Comparison of ENCODE assay signal across 25 cellular contexts in genomic region chr11:44993971-44994705, GRCh38. TPM values are rescaled to one million over a fixed set of nuclear protein-coding genes. Genes with fewer than 3 reads are reported as not detected.
A peak's percentile ranks its signal among the peaks of the same experiment; 100 is the strongest.
DNase-seq lines count a peak whose midpoint lies in the region; ATAC-seq and TF ChIP-seq lines count a peak whose summit lies in the region.
"Had no signal": no experiment of that assay in that cellular context is flagged by ENCODE, and none has a peak within 500 bp of the region (broad histone marks: within the 10 kb centered on the region; RNA-seq: fewer than 3 reads in every experiment).

No MANE protein-coding gene starts in this region.

- H3K4me3 Mint-ChIP-seq in activated CD8-positive, alpha-beta T cell treated with anti-CD3 and anti-CD28 coated beads, Interleukin-2, amount 10 ng/mL, durations not matched to agents 7 days and 5 days, result no peak overlapping the region
- no peak overlapping the region for H3K4me3 Mint-ChIP-seq in activated CD8-positive, alpha-beta T cell treated with anti-CD3 and anti-CD28 coated beads for 36 hours
- no peak overlapping the region for H3K4me3 Mint-ChIP-seq in stimulated activated effector memory CD8-positive, alpha-beta T cell treated with anti-CD3 and anti-CD28 coated beads, Interleukin-12 subunit alpha, Interleukin-12 subunit beta, amount 100 ng/mL, for 72 hours
- H3K4me3 Mint-ChIP-seq: activated naive CD4-positive, alpha-beta T cell treated with anti-CD3 and anti-CD28 coated beads, Interleukin-2, amount 50 U/mL, for 24 hours; activated T-helper 17 cell treated with anti-CD3 and anti-CD28 coated beads, Interleukin-2, amount 50 U/mL, for 72 hours; dendritic cell treated with granulocyte-macrophage colony-stimulating factor and Interleukin-4, amounts not matched to agents 40 ng/mL and 50 ng/mL, for 4 days; natural killer cell; T-helper 17 cell had no signal

- POLR2A ChIA-PET in activated CD8-positive, alpha-beta T cell treated with anti-CD3 and anti-CD28 coated beads, Interleukin-2, amount 10 ng/mL, durations not matched to agents 7 days and 5 days (lab: Charles Lee), result no interaction called here
- POLR2A ChIA-PET in activated CD8-positive, alpha-beta T cell treated with anti-CD3 and anti-CD28 coated beads for 36 hours (lab: Charles Lee), result no interaction called here

- peak overlapping the region; percentile 76 to 88 (median 83) for H3K27ac ChIP-seq in body of pancreas
- H3K27ac ChIP-seq: BLaER1, cardiac muscle cell, ovary, right atrium auricular region had no signal

- H3K4me1 Mint-ChIP-seq in activated CD8-positive, alpha-beta T cell treated with anti-CD3 and anti-CD28 coated beads, Interleukin-2, amount 10 ng/mL, durations not matched to agents 7 days and 5 days (ENCODE audit: low read depth), result no peaks in the 10 kb centered on the region
- no peaks in the 10 kb centered on the region for H3K4me1 Mint-ChIP-seq in activated CD8-positive, alpha-beta T cell treated with anti-CD3 and anti-CD28 coated beads for 36 hours (ENCODE audit: low read depth)
- peaks cover 9% of the 10 kb centered on the region for H3K4me1 Mint-ChIP-seq in stimulated activated effector memory CD8-positive, alpha-beta T cell treated with anti-CD3 and anti-CD28 coated beads, Interleukin-12 subunit alpha, Interleukin-12 subunit beta, amount 100 ng/mL, for 72 hours
- H3K4me1 Mint-ChIP-seq: activated naive CD4-positive, alpha-beta T cell treated with anti-CD3 and anti-CD28 coated beads, Interleukin-2, amount 50 U/mL, for 24 hours; activated T-helper 17 cell treated with anti-CD3 and anti-CD28 coated beads, Interleukin-2, amount 50 U/mL, for 72 hours had no signal

- TF ChIP-seq CTCF in activated CD8-positive, alpha-beta T cell treated with anti-CD3 and anti-CD28 coated beads for 36 hours (IDR thresholded peaks at IDR 0.05), result no peak
- TF ChIP-seq CTCF in body of pancreas (IDR thresholded peaks at IDR 0.05), result no peak

- no peaks in the 10 kb centered on the region for H3K36me3 Mint-ChIP-seq in activated CD8-positive, alpha-beta T cell treated with anti-CD3 and anti-CD28 coated beads, Interleukin-2, amount 10 ng/mL, durations not matched to agents 7 days and 5 days (ENCODE audit: low read depth)
- H3K36me3 Mint-ChIP-seq in activated CD8-positive, alpha-beta T cell treated with anti-CD3 and anti-CD28 coated beads for 36 hours (ENCODE audit: low read depth), result no peaks in the 10 kb centered on the region
- no peaks in the 10 kb centered on the region for H3K36me3 Mint-ChIP-seq in stimulated activated effector memory CD8-positive, alpha-beta T cell treated with anti-CD3 and anti-CD28 coated beads, Interleukin-12 subunit alpha, Interleukin-12 subunit beta, amount 100 ng/mL, for 72 hours
- H3K36me3 Mint-ChIP-seq: activated naive CD4-positive, alpha-beta T cell treated with anti-CD3 and anti-CD28 coated beads, Interleukin-2, amount 50 U/mL, for 24 hours; natural killer cell had no signal

- no peak for ATAC-seq in activated CD8-positive, alpha-beta T cell treated with anti-CD3 and anti-CD28 coated beads, Interleukin-2, amount 10 ng/mL, durations not matched to agents 7 days and 5 days
- ATAC-seq in activated CD8-positive, alpha-beta T cell treated with anti-CD3 and anti-CD28 coated beads for 36 hours, result no peak
- peak; percentile 73 for ATAC-seq in body of pancreas
- no peak for ATAC-seq in stimulated activated effector memory CD8-positive, alpha-beta T cell treated with anti-CD3 and anti-CD28 coated beads, Interleukin-12 subunit alpha, Interleukin-12 subunit beta, amount 100 ng/mL, for 72 hours
- ATAC-seq: activated T-helper 17 cell treated with anti-CD3 and anti-CD28 coated beads, Interleukin-2, amount 50 U/mL, for 72 hours; K562; natural killer cell; T-helper 17 cell had no signal

- no peaks in the 10 kb centered on the region for H3K9me3 Mint-ChIP-seq in activated CD8-positive, alpha-beta T cell treated with anti-CD3 and anti-CD28 coated beads, Interleukin-2, amount 10 ng/mL, durations not matched to agents 7 days and 5 days (ENCODE audit: insufficient read depth)
- no peaks in the 10 kb centered on the region for H3K9me3 Mint-ChIP-seq in activated CD8-positive, alpha-beta T cell treated with anti-CD3 and anti-CD28 coated beads for 36 hours
- no peaks in the 10 kb centered on the region for H3K9me3 Mint-ChIP-seq in stimulated activated effector memory CD8-positive, alpha-beta T cell treated with anti-CD3 and anti-CD28 coated beads, Interleukin-12 subunit alpha, Interleukin-12 subunit beta, amount 100 ng/mL, for 72 hours
- H3K9me3 Mint-ChIP-seq: activated naive CD4-positive, alpha-beta T cell treated with anti-CD3 and anti-CD28 coated beads, Interleukin-2, amount 50 U/mL, for 24 hours; activated T-helper 17 cell treated with anti-CD3 and anti-CD28 coated beads, Interleukin-2, amount 50 U/mL, for 72 hours; dendritic cell treated with granulocyte-macrophage colony-stimulating factor and Interleukin-4, amounts not matched to agents 40 ng/mL and 50 ng/mL, for 4 days; natural killer cell had no signal

- CTCF ChIA-PET in activated CD8-positive, alpha-beta T cell treated with anti-CD3 and anti-CD28 coated beads, Interleukin-2, amount 10 ng/mL, durations not matched to agents 7 days and 5 days (lab: Charles Lee), result no interaction called here
- CTCF ChIA-PET in activated CD8-positive, alpha-beta T cell treated with anti-CD3 and anti-CD28 coated beads for 36 hours (lab: Charles Lee), result no interaction called here

- H3K36me3 ChIP-seq in body of pancreas (replicated peaks in 1 of 2; ENCODE audit: insufficient read depth in 1 of 2, low read depth in 2 of 2), result no peaks in the 10 kb centered on the region
- H3K36me3 ChIP-seq: BLaER1, cardiac muscle cell, ovary, right atrium auricular region had no signal

- H3K4me1 ChIP-seq in body of pancreas, result peaks cover 79% of the 10 kb centered on the region

- intact Hi-C loops in activated CD8-positive, alpha-beta T cell treated with anti-CD3 and anti-CD28 coated beads for 36 hours (cut with micrococcal nuclease), result no loop called here
- intact Hi-C loops in body of pancreas (cut with DNase I), result no loop called here

- peaks cover 11% of the 10 kb centered on the region for H3K27me3 Mint-ChIP-seq in activated CD8-positive, alpha-beta T cell treated with anti-CD3 and anti-CD28 coated beads, Interleukin-2, amount 10 ng/mL, durations not matched to agents 7 days and 5 days (ENCODE audit: low read depth)
- peaks cover 2% of the 10 kb centered on the region for H3K27me3 Mint-ChIP-seq in activated CD8-positive, alpha-beta T cell treated with anti-CD3 and anti-CD28 coated beads for 36 hours
- H3K27me3 Mint-ChIP-seq: activated naive CD4-positive, alpha-beta T cell treated with anti-CD3 and anti-CD28 coated beads, Interleukin-2, amount 50 U/mL, for 24 hours had no signal

- TF ChIP-seq POLR2A in body of pancreas (IDR thresholded peaks at IDR 0.05), result peak in 2 of 3 donors; percentile 42 to 53

- no peaks in the 10 kb centered on the region for H3K9me3 ChIP-seq in body of pancreas
- H3K9me3 ChIP-seq: BLaER1, ovary, right atrium auricular region, SK-N-SH had no signal

- H3K4me3 ChIP-seq in body of pancreas, result no peak overlapping the region
- H3K4me3 ChIP-seq: BLaER1, cardiac muscle cell, K562, ovary, right atrium auricular region had no signal

- no peak overlapping the region for H3K27ac Mint-ChIP-seq in activated CD8-positive, alpha-beta T cell treated with anti-CD3 and anti-CD28 coated beads, Interleukin-2, amount 10 ng/mL, durations not matched to agents 7 days and 5 days
- H3K27ac Mint-ChIP-seq in activated CD8-positive, alpha-beta T cell treated with anti-CD3 and anti-CD28 coated beads for 36 hours, result no peak overlapping the region
- peak overlapping the region; percentile 40 for H3K27ac Mint-ChIP-seq in stimulated activated effector memory CD8-positive, alpha-beta T cell treated with anti-CD3 and anti-CD28 coated beads, Interleukin-12 subunit alpha, Interleukin-12 subunit beta, amount 100 ng/mL, for 72 hours
- H3K27ac Mint-ChIP-seq: activated naive CD4-positive, alpha-beta T cell treated with anti-CD3 and anti-CD28 coated beads, Interleukin-2, amount 50 U/mL, for 24 hours; activated T-helper 17 cell treated with anti-CD3 and anti-CD28 coated beads, Interleukin-2, amount 50 U/mL, for 72 hours; dendritic cell treated with granulocyte-macrophage colony-stimulating factor and Interleukin-4, amounts not matched to agents 40 ng/mL and 50 ng/mL, for 4 days; natural killer cell; T-helper 17 cell had no signal

- H3K27me3 ChIP-seq in body of pancreas, result no peaks in the 10 kb centered on the region
- H3K27me3 ChIP-seq: BLaER1, cardiac muscle cell, ovary, right atrium auricular region had no signal

- peak; percentile 8 for DNase-seq in activated CD8-positive, alpha-beta T cell treated with anti-CD3 and anti-CD28 coated beads, Interleukin-2, amount 10 ng/mL, durations not matched to agents 7 days and 5 days
- DNase-seq in activated CD8-positive, alpha-beta T cell treated with anti-CD3 and anti-CD28 coated beads for 36 hours, result no peak
- peak; percentile 94 for DNase-seq in NCI-H1694 treated with DMSO at 0.1 percent for 48 hours (lab: John Stamatoyannopoulos, UW)
- peak; percentile 79 to 89 (median 86) for DNase-seq in body of pancreas
- no peak for DNase-seq in stimulated activated effector memory CD8-positive, alpha-beta T cell treated with anti-CD3 and anti-CD28 coated beads, Interleukin-12 subunit alpha, Interleukin-12 subunit beta, amount 100 ng/mL, for 72 hours (ENCODE audit: low spot score in 2 of 2)
- DNase-seq in RKO (ENCODE audit: low spot score), result no peak
- DNase-seq in stimulated activated CD4-positive, alpha-beta T cell treated with anti-CD3 and anti-CD28 coated beads, Interleukin-4, amount 100 ng/mL, for 24 hours, result no peak
- no peak for DNase-seq in SIG-M5 treated with dmso at 0.1 percent for 504 hours (lab: John Stamatoyannopoulos, UW; ENCODE audit: unreplicated experiment)
- DNase-seq: MM.1S; natural killer cell; NCI-H187 treated with DMSO at 0.1 percent for 48 hours; NCI-H510A treated with DMSO at 0.1 percent for 48 hours; ovary; RPMI8226; SK-N-SH; stimulated activated CD4-positive, alpha-beta T cell treated with anti-CD3 and anti-CD28 coated beads, Interleukin-4, amount 100 ng/mL, for 1 hour; stimulated activated naive CD4-positive, alpha-beta T cell; T-helper 17 cell had no signal

- WGBS in body of pancreas, 2 donors, result 16 to 23% methylated on average over 10 of the region's 10 CpGs

RNA-seq across cellular contexts. Expression of gene TP53I11, which starts 43.5 kb away (rescaled TPM):
- total RNA-seq in activated CD8-positive, alpha-beta T cell treated with anti-CD3 and anti-CD28 coated beads, Interleukin-2, amount 10 ng/mL, durations not matched to agents 7 days and 5 days, result 1 to 10 TPM; 1.4 to 2.5 TPM
- 10 to 100 TPM; 15.2 to 17.5 TPM for total RNA-seq in activated CD8-positive, alpha-beta T cell treated with anti-CD3 and anti-CD28 coated beads for 36 hours
- 10 to 100 TPM; 21.8 to 91.0 TPM for total RNA-seq in body of pancreas

Comparison
In these comparisons a context has a peak if more than half of its experiments do, and no peak if none do; other contexts are left out.
1. DNase-seq: peak in activated CD8-positive, alpha-beta T cell treated with anti-CD3 and anti-CD28 coated beads, Interleukin-2, amount 10 ng/mL, durations not matched to agents 7 days and 5 days (single experiment), NCI-H1694 treated with DMSO at 0.1 percent for 48 hours (single experiment) and body of pancreas (4 of 4); none in activated CD8-positive, alpha-beta T cell treated with anti-CD3 and anti-CD28 coated beads for 36 hours (single experiment), stimulated activated effector memory CD8-positive, alpha-beta T cell treated with anti-CD3 and anti-CD28 coated beads, Interleukin-12 subunit alpha, Interleukin-12 subunit beta, amount 100 ng/mL, for 72 hours (0 of 2), RKO (single experiment), stimulated activated CD4-positive, alpha-beta T cell treated with anti-CD3 and anti-CD28 coated beads, Interleukin-4, amount 100 ng/mL, for 24 hours (single experiment) and SIG-M5 treated with dmso at 0.1 percent for 504 hours (single experiment).
2. RNA of gene TP53I11, which starts 43.5 kb away (total RNA-seq): 21.8 to 91.0 TPM in body of pancreas and 15.2 to 17.5 TPM in activated CD8-positive, alpha-beta T cell treated with anti-CD3 and anti-CD28 coated beads for 36 hours; 1.4 to 2.5 TPM in activated CD8-positive, alpha-beta T cell treated with anti-CD3 and anti-CD28 coated beads, Interleukin-2, amount 10 ng/mL, durations not matched to agents 7 days and 5 days; every median in the first group is over 4 times any median in the second.